Comparison of ENCODE assay signal across 10 cellular contexts in the genomic region with DNA sequence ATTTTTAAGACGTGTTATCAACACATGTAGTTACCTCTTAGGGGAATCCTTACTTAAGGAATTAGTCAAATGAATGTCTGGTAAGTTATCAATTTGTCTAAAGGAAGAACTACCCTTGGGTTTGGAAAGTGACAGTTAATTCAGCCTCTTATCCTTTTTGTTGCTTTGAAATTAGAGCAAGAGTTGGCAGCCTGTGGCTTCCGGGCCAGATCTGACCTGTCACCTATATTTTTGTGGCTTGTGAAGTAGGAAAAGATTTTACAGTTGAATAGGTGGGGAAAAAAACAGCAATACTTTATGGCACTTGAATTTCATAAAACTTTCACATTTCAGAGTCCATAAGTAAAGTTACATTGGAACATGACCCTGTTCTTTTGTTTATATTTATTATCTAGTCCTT. TPM values are rescaled to one million over a fixed set of nuclear protein-coding genes. Genes with fewer than 3 reads are reported as not detected.
DNase-seq lines count a peak whose midpoint lies in the region; ATAC-seq, FAIRE-seq and TF ChIP-seq lines count a peak whose summit lies in the region.
"Had no signal": no experiment of that assay in that cellular context is flagged by ENCODE, and none has a peak within 500 bp of the region (broad histone marks: within the 10 kb centered on the region; RNA-seq: fewer than 3 reads in every experiment).

No MANE protein-coding gene starts in this region.

- H3K4me2 ChIP-seq in Karpas-422 (ENCODE audit: low read depth, low read length, poor library complexity, severe bottlenecking) = no peak overlapping the region
- H3K4me2 ChIP-seq in HepG2 (ENCODE audit: low read depth, low read length) = no peak overlapping the region
- no peak overlapping the region for H3K4me2 ChIP-seq in SK-N-SH

- no peaks in the 10 kb centered on the region for H3K36me3 ChIP-seq in CD8-positive, alpha-beta T cell (ENCODE audit: insufficient read depth, low read length)
- H3K36me3 ChIP-seq in Karpas-422 (ENCODE audit: insufficient read depth, low read length) (peaks cover 79% of the 10 kb centered on the region), HepG2 (replicated peaks in 1 of 2; ENCODE audit: control insufficient read depth in 1 of 2, insufficient read depth in 2 of 2, low read length in 2 of 2) (no peaks in the 10 kb centered on the region; a peak in 3 of 5 replicates), SK-N-SH (replicated peaks in 1 of 2; ENCODE audit: control insufficient read depth in 1 of 2, insufficient read depth in 2 of 2, low read length in 1 of 2) (peaks cover 18 to 56% of the 10 kb centered on the region in 2 experiments)

- in situ Hi-C loops in HepG2 (cut with HindIII; ENCODE audit: extremely low pct_ligation_motif_present, low pct_unique_long_range_greater_than_20kb) = loop anchor here (10.0 kb wide), 1 partner anchor 126 kb away; no protein-coding TSS in a partner anchor

- peak overlapping the region; percentile 49 for H3K4me3 Mint-ChIP-seq in CD8-positive, alpha-beta T cell
- H3K4me3 Mint-ChIP-seq in activated naive CD4-positive, alpha-beta T cell treated with anti-CD3 and anti-CD28 coated beads, Interleukin-2, amount 10 ng/mL, durations not matched to agents 7 days and 5 days = peak overlapping the region; percentile 21

- TF ChIP-seq POLR2A in HepG2 (IDR thresholded peaks at IDR 0.05; ENCODE audit: insufficient read depth in 1 of 2, low read depth in 2 of 2, low read length in 2 of 2) = no peak

- no peak overlapping the region for H2AFZ ChIP-seq in Karpas-422 (ENCODE audit: low read length)
- no peak overlapping the region for H2AFZ ChIP-seq in HepG2 (ENCODE audit: low read length)
- H2AFZ ChIP-seq in SK-N-SH (ENCODE audit: low read depth) = no peak overlapping the region

- TF ChIP-seq RAD21 in HepG2 (CRISPR knock-in tag; IDR thresholded peaks at IDR 0.05) (no peak), SK-N-SH (IDR thresholded peaks at IDR 0.05; ENCODE audit: low read length) (no peak)

- H4K20me1 ChIP-seq in Karpas-422 (ENCODE audit: insufficient read depth, low read depth, low read length) (peaks cover 12% of the 10 kb centered on the region; the same call in 1 of the 2 replicates), HepG2 (ENCODE audit: insufficient read depth, low read length) (peaks cover 7% of the 10 kb centered on the region), SK-N-SH (ENCODE audit: insufficient read depth) (peaks cover 68% of the 10 kb centered on the region)

- H3K27me3 ChIP-seq in CD8-positive, alpha-beta T cell (ENCODE audit: insufficient read depth, low read length) = no peaks in the 10 kb centered on the region
- H3K27me3 ChIP-seq in Karpas-422 (ENCODE audit: low read length) = no peaks in the 10 kb centered on the region
- no peaks in the 10 kb centered on the region for H3K27me3 ChIP-seq in HepG2 (ENCODE audit: control insufficient read depth in 1 of 2, insufficient read depth in 2 of 2, low read length in 2 of 2)
- no peaks in the 10 kb centered on the region for H3K27me3 ChIP-seq in SK-N-SH (ENCODE audit: insufficient read depth)

- no peak overlapping the region for H3K27ac ChIP-seq in CD8-positive, alpha-beta T cell (ENCODE audit: low read depth, low read length)
- H3K27ac ChIP-seq in Karpas-422 (ENCODE audit: low read length) (0 out of 2 replicates have a peak overlapping the region, but pooled peaks have one; percentile 37), HepG2 (ENCODE audit: extremely low read length, insufficient read depth, low read length) (no peak overlapping the region), SK-N-SH (ENCODE audit: low read depth in 2 of 2, low read length in 1 of 2) (no peak overlapping the region)

- no peaks in the 10 kb centered on the region for H3K9me2 ChIP-seq in Karpas-422 (replicated peaks; ENCODE audit: insufficient read depth, low read length)
- no peaks in the 10 kb centered on the region for H3K9me2 ChIP-seq in SK-N-SH

- H3K4me1 Mint-ChIP-seq in CD8-positive, alpha-beta T cell (ENCODE audit: low read depth) = peaks cover 95% of the 10 kb centered on the region
- H3K4me1 Mint-ChIP-seq in activated naive CD4-positive, alpha-beta T cell treated with anti-CD3 and anti-CD28 coated beads, Interleukin-2, amount 10 ng/mL, durations not matched to agents 7 days and 5 days = peaks cover 93% of the 10 kb centered on the region

- POLR2A ChIA-PET in CD8-positive, alpha-beta T cell (lab: Charles Lee) = interaction anchor here (0.6 to 1.3 kb wide), 5 partner anchors 14 to 130 kb away, joined by 3 to 6 read pairs (median 4); no protein-coding TSS in a partner anchor
- POLR2A ChIA-PET in HepG2 (lab: Yijun Ruan, JAX) = no interaction called here
- POLR2A ChIA-PET in SK-N-SH (lab: Yijun Ruan, JAX) = no interaction called here

- H3K9me3 ChIP-seq in CD8-positive, alpha-beta T cell (ENCODE audit: low read length) = no peaks in the 10 kb centered on the region
- H3K9me3 ChIP-seq in Karpas-422 (ENCODE audit: low read length) (no peaks in the 10 kb centered on the region), HepG2 (ENCODE audit: low read length) (no peaks in the 10 kb centered on the region), SK-N-SH (no peaks in the 10 kb centered on the region)

- no peaks in the 10 kb centered on the region for H3K9me3 Mint-ChIP-seq in CD8-positive, alpha-beta T cell
- H3K9me3 Mint-ChIP-seq in activated naive CD4-positive, alpha-beta T cell treated with anti-CD3 and anti-CD28 coated beads, Interleukin-2, amount 10 ng/mL, durations not matched to agents 7 days and 5 days = no peaks in the 10 kb centered on the region

- WGBS in HepG2 (ENCODE audit: low lambda C conversion rate) = 98% methylated on average over 2 of the region's 2 CpGs
- WGBS in SK-N-SH (ENCODE audit: low lambda C conversion rate) = 95% methylated on average over 2 of the region's 2 CpGs

- intact Hi-C loops in CD8-positive, alpha-beta T cell (cut with DNase I, micrococcal nuclease) = loop anchor here (5.0 to 10.0 kb wide), 4 partner anchors 48 to 692 kb away; a partner anchor contains a TSS
- intact Hi-C loops in HepG2 (cut with micrococcal nuclease; ENCODE audit: unreplicated experiment) = no loop called here

- peaks cover 8% of the 10 kb centered on the region for H3F3A ChIP-seq in SK-N-SH (replicated peaks; ENCODE audit: insufficient read depth)

- CTCF ChIA-PET in CD8-positive, alpha-beta T cell (lab: Charles Lee) = interaction anchor here (0.9 to 1.3 kb wide), 3 partner anchors 124 to 269 kb away, joined by 5 read pairs; no protein-coding TSS in a partner anchor
- CTCF ChIA-PET in activated naive CD4-positive, alpha-beta T cell treated with anti-CD3 and anti-CD28 coated beads, Interleukin-2, amount 10 ng/mL, durations not matched to agents 7 days and 5 days (lab: Charles Lee) = interaction anchor here (5.4 kb wide), 1 partner anchor 130 kb away, joined by 27 read pairs; no protein-coding TSS in a partner anchor
- CTCF ChIA-PET in HepG2 (lab: Yijun Ruan, JAX; ENCODE audit: low intra/inter-chr PET ratio, low total read pairs) (no interaction called here), SK-N-SH (lab: Yijun Ruan, JAX) (no interaction called here)

- no peak for FAIRE-seq in HepG2 (lab: Jason Lieb, UNC)

- BruUV-seq in HepG2 (replicated peaks; lab: Mats Ljungman, UMichigan) = no TSS peak

- H3K27ac Mint-ChIP-seq in CD8-positive, alpha-beta T cell = peak overlapping the region; percentile 46
- peak overlapping the region; percentile 77 for H3K27ac Mint-ChIP-seq in activated naive CD4-positive, alpha-beta T cell treated with anti-CD3 and anti-CD28 coated beads, Interleukin-2, amount 10 ng/mL, durations not matched to agents 7 days and 5 days

- H3K9ac ChIP-seq in Karpas-422 (ENCODE audit: low read length) (no peak overlapping the region), HepG2 (ENCODE audit: insufficient read depth, low read depth, low read length) (no peak overlapping the region), SK-N-SH (no peak overlapping the region)

- peak in 3 of 7 experiments; percentile 22 to 34 (median 27) for DNase-seq in CD8-positive, alpha-beta T cell
- DNase-seq in Karpas-422 (no peak), HepG2 (ENCODE audit: low spot score) (no peak), SK-N-SH (no peak)
- DNase-seq in activated naive CD4-positive, alpha-beta T cell treated with anti-CD3 and anti-CD28 coated beads, Interleukin-2, amount 10 ng/mL, durations not matched to agents 7 days and 5 days = peak; percentile 58
- DNase-seq: nucleus accumbens, trophoblast cell had no signal

- H3K36me3 Mint-ChIP-seq in CD8-positive, alpha-beta T cell = peaks cover 47% of the 10 kb centered on the region
- H3K36me3 Mint-ChIP-seq in activated naive CD4-positive, alpha-beta T cell treated with anti-CD3 and anti-CD28 coated beads, Interleukin-2, amount 10 ng/mL, durations not matched to agents 7 days and 5 days = peaks cover 80% of the 10 kb centered on the region

- peaks cover 85% of the 10 kb centered on the region for H3K4me1 ChIP-seq in CD8-positive, alpha-beta T cell (ENCODE audit: insufficient read depth, low read length)
- H3K4me1 ChIP-seq in Karpas-422 (ENCODE audit: low read length) (peaks cover 80% of the 10 kb centered on the region), HepG2 (ENCODE audit: insufficient read depth, low read length) (peaks cover 34% of the 10 kb centered on the region), SK-N-SH (ENCODE audit: control insufficient read depth in 1 of 2, insufficient read depth in 2 of 2, low read depth in 1 of 2, low read length in 1 of 2) (peaks cover 12 to 47% of the 10 kb centered on the region in 2 experiments)

- H3K4me3 ChIP-seq in CD8-positive, alpha-beta T cell (ENCODE audit: low read depth, low read length) = no peak overlapping the region
- H3K4me3 ChIP-seq in Karpas-422 (ENCODE audit: low read length) (no peak overlapping the region), HepG2 (replicated peaks in 1 of 3; ENCODE audit: insufficient read depth in 1 of 3, low read depth in 2 of 3, low read length in 3 of 3) (no peak overlapping the region), SK-N-SH (ENCODE audit: low read depth in 2 of 2, low read length in 1 of 2) (no peak overlapping the region)

- ATAC-seq in CD8-positive, alpha-beta T cell = no peak
- ATAC-seq in HepG2 (no peak), HG02759 (IDR thresholded peaks at IDR 0.05; ENCODE audit: unreplicated experiment) (no peak), HG03354 (IDR thresholded peaks at IDR 0.05; ENCODE audit: poor library complexity, severe bottlenecking, unreplicated experiment) (no peak), HG02623 (IDR thresholded peaks at IDR 0.05; ENCODE audit: unreplicated experiment) (no peak)

- no peaks in the 10 kb centered on the region for H3K27me3 Mint-ChIP-seq in CD8-positive, alpha-beta T cell (ENCODE audit: low read depth)
- H3K27me3 Mint-ChIP-seq in activated naive CD4-positive, alpha-beta T cell treated with anti-CD3 and anti-CD28 coated beads, Interleukin-2, amount 10 ng/mL, durations not matched to agents 7 days and 5 days = peaks cover 3% of the 10 kb centered on the region

- no peak for TF ChIP-seq CTCF in CD8-positive, alpha-beta T cell (IDR thresholded peaks at IDR 0.05)
- no peak for TF ChIP-seq CTCF in HepG2 (CRISPR knock-in tag; IDR thresholded peaks at IDR 0.05)
- TF ChIP-seq CTCF in SK-N-SH (IDR thresholded peaks at IDR 0.05) = no peak

- TF ChIP-seq EP300 in HepG2 (IDR thresholded peaks at IDR 0.05; ENCODE audit: low read depth in 2 of 2, low read length in 2 of 2) = no peak
- TF ChIP-seq EP300 in HepG2 (CRISPR knock-in tag; IDR thresholded peaks at IDR 0.05; ENCODE audit: borderline replicate concordance) = no peak
- no peak for TF ChIP-seq EP300 in SK-N-SH (IDR thresholded peaks at IDR 0.05; ENCODE audit: borderline replicate concordance in 1 of 2, low read depth in 1 of 2, low read length in 1 of 2)

- peaks cover 97% of the 10 kb centered on the region for H3K79me2 ChIP-seq in Karpas-422 (ENCODE audit: low read length)
- peaks cover 24% of the 10 kb centered on the region for H3K79me2 ChIP-seq in HepG2 (ENCODE audit: insufficient read depth, low read length)
- peaks cover 99% of the 10 kb centered on the region for H3K79me2 ChIP-seq in SK-N-SH (ENCODE audit: insufficient read depth)

RNA-seq across cellular contexts. Expression of a gene that starts 5.5 kb away (rescaled TPM):
- total RNA-seq in CD8-positive, alpha-beta T cell = 10 to 100 TPM; 14.3 to 15.4 TPM
- total RNA-seq in Karpas-422 (2014; rRNA removed; shearing (Covaris generic); ENCODE audit: low replicate concordance) = 28.4 and 56.8 TPM in 2 replicates
- total RNA-seq in HepG2 (2016; rRNA removed; fragmentation: Illumina TruSeq; extraction: Trizol) = 26.9 and 35.5 TPM in 2 replicates
- total RNA-seq in HepG2 (2016; cell fraction: cytosol; rRNA removed; fragmentation: Illumina TruSeq; extraction: Trizol; ENCODE audit: low read depth) = 17.1 and 18.4 TPM in 2 replicates
- 28.4 and 41.4 TPM in 2 replicates for total RNA-seq in HepG2 (2016; cell fraction: insoluble cytoplasmic fraction; rRNA removed; fragmentation: Illumina TruSeq; extraction: Trizol)
- total RNA-seq in HepG2 (2016; cell fraction: membrane; rRNA removed; fragmentation: Illumina TruSeq; extraction: Trizol) = 25.8 and 27.0 TPM in 2 replicates
- total RNA-seq in HepG2 (2016; cell fraction: nucleus; rRNA removed; fragmentation: Illumina TruSeq; extraction: Trizol) = 20.3 and 20.6 TPM in 2 replicates
- polyA plus RNA-seq in HepG2 (2011; rRNA removed) = 9.8 and 14.2 TPM in 2 replicates
- polyA plus RNA-seq in HepG2 (2011; cell fraction: cytosol; rRNA removed) = 11.1 and 11.6 TPM in 2 replicates
- 18.4 and 19.2 TPM in 2 replicates for polyA plus RNA-seq in HepG2 (2011; cell fraction: nucleus; rRNA removed)
- polyA plus RNA-seq in HepG2 (2012) = 25.9 and 47.2 TPM in 2 replicates
- 21.7 and 25.8 TPM in 2 replicates for polyA plus RNA-seq in HepG2 (2016; cell fraction: cytosol; fragmentation: Illumina TruSeq; extraction: Trizol; ENCODE audit: low read depth)
- polyA plus RNA-seq in HepG2 (2016; cell fraction: insoluble cytoplasmic fraction; fragmentation: Illumina TruSeq; extraction: Trizol; ENCODE audit: low read depth) = 69.3 and 71.8 TPM in 2 replicates
- polyA plus RNA-seq in HepG2 (2016; cell fraction: membrane; fragmentation: Illumina TruSeq; extraction: Trizol; ENCODE audit: low read depth) = 29.0 and 33.1 TPM in 2 replicates
- polyA plus RNA-seq in HepG2 (2016; cell fraction: nucleus; fragmentation: Illumina TruSeq; extraction: Trizol; ENCODE audit: insufficient read depth, low read depth) = 39.3 and 52.2 TPM in 2 replicates
- 9.1 and 10.5 TPM in 2 replicates for polyA minus RNA-seq in HepG2 (2011; rRNA and poly(A)+ RNA removed; ENCODE audit: low replicate concordance)
- polyA minus RNA-seq in HepG2 (2011; cell fraction: cytosol; rRNA and poly(A)+ RNA removed) = 3.3 and 3.4 TPM in 2 replicates
- 21.8 and 24.6 TPM in 2 replicates for polyA minus RNA-seq in HepG2 (2011; cell fraction: nucleus; rRNA and poly(A)+ RNA removed)
- polyA plus RNA-seq in SK-N-SH (2012; rRNA removed) = 26.8 and 69.2 TPM in 2 replicates
- 69.5 and 89.7 TPM in 2 replicates for polyA plus RNA-seq in SK-N-SH (2012; cell fraction: cytosol; rRNA removed)
- 37.7 and 46.6 TPM in 2 replicates for polyA plus RNA-seq in SK-N-SH (2012; cell fraction: nucleus; rRNA removed)

RNA-seq across cellular contexts. Expression of a gene that starts 5.5 kb away (rescaled TPM):
- 1 to 10 TPM; 4.6 to 5.2 TPM for total RNA-seq in CD8-positive, alpha-beta T cell
- total RNA-seq in Karpas-422 (2014; rRNA removed; shearing (Covaris generic); ENCODE audit: low replicate concordance) = 23.7 and 55.0 TPM in 2 replicates
- 10.1 and 11.2 TPM in 2 replicates for total RNA-seq in HepG2 (2016; rRNA removed; fragmentation: Illumina TruSeq; extraction: Trizol)
- total RNA-seq in HepG2 (2016; cell fraction: cytosol; rRNA removed; fragmentation: Illumina TruSeq; extraction: Trizol; ENCODE audit: low read depth) = 1.0 and 1.1 TPM in 2 replicates
- total RNA-seq in HepG2 (2016; cell fraction: insoluble cytoplasmic fraction; rRNA removed; fragmentation: Illumina TruSeq; extraction: Trizol) = 9.3 and 10.6 TPM in 2 replicates
- total RNA-seq in HepG2 (2016; cell fraction: membrane; rRNA removed; fragmentation: Illumina TruSeq; extraction: Trizol) = 2.4 and 3.4 TPM in 2 replicates
- 32.4 and 34.8 TPM in 2 replicates for total RNA-seq in HepG2 (2016; cell fraction: nucleus; rRNA removed; fragmentation: Illumina TruSeq; extraction: Trizol)
- polyA plus RNA-seq in HepG2 (2011; rRNA removed) = 4.6 and 5.6 TPM in 2 replicates
- polyA plus RNA-seq in HepG2 (2011; cell fraction: cytosol; rRNA removed) = 1.7 and 2.8 TPM in 2 replicates
- polyA plus RNA-seq in HepG2 (2011; cell fraction: nucleus; rRNA removed) = 7.9 and 9.1 TPM in 2 replicates
- polyA plus RNA-seq in HepG2 (2012) = 5.9 and 25.5 TPM in 2 replicates
- 0.19 and 0.23 TPM in 2 replicates for polyA plus RNA-seq in HepG2 (2016; cell fraction: cytosol; fragmentation: Illumina TruSeq; extraction: Trizol; ENCODE audit: low read depth)
- polyA plus RNA-seq in HepG2 (2016; cell fraction: insoluble cytoplasmic fraction; fragmentation: Illumina TruSeq; extraction: Trizol; ENCODE audit: low read depth) = 2.8 and 3.4 TPM in 2 replicates
- polyA plus RNA-seq in HepG2 (2016; cell fraction: membrane; fragmentation: Illumina TruSeq; extraction: Trizol; ENCODE audit: low read depth) = 0.32 and 0.36 TPM in 2 replicates
- polyA plus RNA-seq in HepG2 (2016; cell fraction: nucleus; fragmentation: Illumina TruSeq; extraction: Trizol; ENCODE audit: insufficient read depth, low read depth) = 12.9 and 13.1 TPM in 2 replicates
- 12.4 and 18.2 TPM in 2 replicates for polyA minus RNA-seq in HepG2 (2011; rRNA and poly(A)+ RNA removed; ENCODE audit: low replicate concordance)
- 14.2 and 15.2 TPM in 2 replicates for polyA minus RNA-seq in HepG2 (2011; cell fraction: cytosol; rRNA and poly(A)+ RNA removed)
- polyA minus RNA-seq in HepG2 (2011; cell fraction: nucleus; rRNA and poly(A)+ RNA removed) = 64.2 and 72.4 TPM in 2 replicates
- 3.0 and 3.2 TPM in 2 replicates for polyA plus RNA-seq in SK-N-SH (2012; rRNA removed)
- 4.1 TPM in 2 replicates for polyA plus RNA-seq in SK-N-SH (2012; cell fraction: cytosol; rRNA removed)
- polyA plus RNA-seq in SK-N-SH (2012; cell fraction: nucleus; rRNA removed) = 2.9 and 6.9 TPM in 2 replicates

Comparison
In these comparisons a context has a peak if more than half of its experiments do, and no peak if none do; other contexts are left out.
1. CTCF ChIA-PET loops: an anchor here in CD8-positive, alpha-beta T cell (0.9 to 1.3 kb wide) and activated naive CD4-positive, alpha-beta T cell treated with anti-CD3 and anti-CD28 coated beads, Interleukin-2, amount 10 ng/mL, durations not matched to agents 7 days and 5 days (5.4 kb wide); none called in HepG2 and SK-N-SH.